15 cellular contexts compared by ENCODE assay signal in genomic region chr16:79918916-79919315, GRCh38.
A peak's percentile ranks its signal among the peaks of the same experiment; 100 is the strongest.
DNase-seq lines count a peak whose midpoint lies in the region; ATAC-seq and TF ChIP-seq lines count a peak whose summit lies in the region.
"Had no signal": no experiment of that assay in that cellular context is flagged by ENCODE, and none has a peak within 500 bp of the region (broad histone marks: within the 10 kb centered on the region; RNA-seq: fewer than 3 reads in every experiment).

No MANE protein-coding gene starts in this region.

- H3K4me1 Mint-ChIP-seq in WTC11 (peaks cover 24% of the 10 kb centered on the region), neural progenitor cell (peaks cover 12% of the 10 kb centered on the region)

- H3K79me2 ChIP-seq in Loucy (ENCODE audit: insufficient read depth, low read length) (no peaks in the 10 kb centered on the region), neural progenitor cell (ENCODE audit: low read depth) (no peaks in the 10 kb centered on the region)

- H3K4me3 ChIP-seq in Loucy (ENCODE audit: low read length, poor library complexity, severe bottlenecking): no peak overlapping the region
- no peak overlapping the region for H3K4me3 ChIP-seq in neural progenitor cell
- H3K4me3 ChIP-seq: A549, GM23248 had no signal

- H3K36me3 ChIP-seq in Loucy (ENCODE audit: insufficient read depth, low read length) (no peaks in the 10 kb centered on the region), neural progenitor cell (no peaks in the 10 kb centered on the region)
- H3K36me3 ChIP-seq: BE2C had no signal

- TF ChIP-seq CTCF in Loucy (conservative IDR thresholded peaks at IDR 0.05; ENCODE audit: low read length) (no peak), WTC11 (IDR thresholded peaks at IDR 0.05) (no peak), neural progenitor cell (IDR thresholded peaks at IDR 0.05) (no peak)

- H2AFZ ChIP-seq in Loucy (ENCODE audit: low read length): peak overlapping the region; percentile 13; the same call in 1 of the 2 replicates
- peak overlapping the region; percentile 3 for H2AFZ ChIP-seq in neural progenitor cell (replicated peaks)
- H2AFZ ChIP-seq: GM23248 had no signal

- no peak for DNase-seq in WTC11 (ENCODE audit: low spot score)
- DNase-seq in neural progenitor cell (ENCODE audit: low spot score): peak; percentile 13
- no peak for DNase-seq in NCI-H446 treated with DMSO at 0.1 percent for 48 hours (lab: John Stamatoyannopoulos, UW)
- DNase-seq in NCI-H2029 (lab: John Stamatoyannopoulos, UW): no peak
- DNase-seq in stimulated activated CD4-positive, alpha-beta T cell treated with anti-CD3 and anti-CD28 coated beads, Interleukin-1b, Interleukin-23, amount 100 ng/mL, for 48 hours: no peak
- DNase-seq: BE2C; CD4-positive, alpha-beta memory T cell; DMS79; GM23248; H9; IMR-90 had no signal

- H3K27me3 ChIP-seq in Loucy (ENCODE audit: insufficient read depth, low read length, poor library complexity, severe bottlenecking) (no peaks in the 10 kb centered on the region), neural progenitor cell (no peaks in the 10 kb centered on the region)
- H3K27me3 ChIP-seq: BE2C had no signal

- H4K20me1 ChIP-seq in Loucy (ENCODE audit: insufficient read depth, low read length, poor library complexity, severe bottlenecking) (no peaks in the 10 kb centered on the region), neural progenitor cell (ENCODE audit: low read depth) (no peaks in the 10 kb centered on the region)

- H3K9me3 ChIP-seq in Loucy (ENCODE audit: insufficient read depth, low read depth, low read length): no peaks in the 10 kb centered on the region
- no peaks in the 10 kb centered on the region for H3K9me3 ChIP-seq in neural progenitor cell (ENCODE audit: low read depth)
- H3K9me3 ChIP-seq: A549, BE2C had no signal

- H3K27me3 Mint-ChIP-seq in WTC11 (ENCODE audit: low read depth) (no peaks in the 10 kb centered on the region), neural progenitor cell (ENCODE audit: insufficient read depth, low read depth) (peaks cover 4% of the 10 kb centered on the region)

- H3K27ac ChIP-seq in neural progenitor cell: no peak overlapping the region
- H3K27ac ChIP-seq: A549, C4-2B, GM23248 had no signal

- no peaks in the 10 kb centered on the region for H3K9me2 ChIP-seq in Loucy (replicated peaks; ENCODE audit: low read depth, low read length)

- ATAC-seq in WTC11 (peak; percentile 43), GM21526 (IDR thresholded peaks at IDR 0.05; ENCODE audit: low FRiP score, unreplicated experiment) (no peak)
- ATAC-seq: A549 had no signal

- CTCF ChIA-PET in WTC11 (lab: Charles Lee): no interaction called here

- no peaks in the 10 kb centered on the region for H3K36me3 Mint-ChIP-seq in WTC11
- no peaks in the 10 kb centered on the region for H3K36me3 Mint-ChIP-seq in neural progenitor cell
- H3K36me3 Mint-ChIP-seq: CD4-positive, alpha-beta memory T cell had no signal

- H3K27ac Mint-ChIP-seq in WTC11 (0 out of 2 replicates have a peak overlapping the region, but pooled peaks have one; percentile 8), neural progenitor cell (no peak overlapping the region)

- H3K4me2 ChIP-seq in Loucy (ENCODE audit: low read depth, low read length, poor library complexity, severe bottlenecking) (no peak overlapping the region), neural progenitor cell (peak overlapping the region; percentile 28)
- H3K4me2 ChIP-seq: A549 had no signal

- H3K4me1 ChIP-seq in Loucy (ENCODE audit: insufficient read depth, low read length, poor library complexity, severe bottlenecking) (no peaks in the 10 kb centered on the region), neural progenitor cell (peaks cover 11% of the 10 kb centered on the region)
- H3K4me1 ChIP-seq: BE2C had no signal

- H3K9me3 Mint-ChIP-seq in WTC11 (0 out of 2 replicates have a peak, but pooled peaks cover 3% of the 10 kb centered on the region), neural progenitor cell (no peaks in the 10 kb centered on the region)
- H3K9me3 Mint-ChIP-seq: CD4-positive, alpha-beta memory T cell; H9 had no signal

- H3K9ac ChIP-seq in Loucy (ENCODE audit: low read depth, low read length, poor library complexity, severe bottlenecking) (no peak overlapping the region), neural progenitor cell (no peak overlapping the region)
- H3K9ac ChIP-seq: GM23248 had no signal

- POLR2A ChIA-PET in WTC11 (lab: Charles Lee): no interaction called here

- H3F3A ChIP-seq in Loucy (ENCODE audit: low read depth) (no peaks in the 10 kb centered on the region), neural progenitor cell (ENCODE audit: low read depth) (peaks cover 3% of the 10 kb centered on the region)

- H3K4me3 Mint-ChIP-seq in WTC11: no peak overlapping the region
- no peak overlapping the region for H3K4me3 Mint-ChIP-seq in neural progenitor cell
- H3K4me3 Mint-ChIP-seq: H9 had no signal

TF ChIP-seq in WTC11, 78 proteins besides CTCF, POLR2A, EP300 and RAD21:
- TF ChIP-seq ERG (CRISPR knock-in tag; IDR thresholded peaks at IDR 0.05) (no peak), NFATC4 (CRISPR knock-in tag; IDR thresholded peaks at IDR 0.05) (no peak), ZNF317 (CRISPR knock-in tag; IDR thresholded peaks at IDR 0.05; ENCODE audit: borderline replicate concordance, low read depth) (no peak), FOXJ3 (CRISPR knock-in tag; IDR thresholded peaks at IDR 0.05; ENCODE audit: borderline replicate concordance) (no peak), FOXK1 (CRISPR knock-in tag; IDR thresholded peaks at IDR 0.05) (no peak), HMGA2 (CRISPR knock-in tag; IDR thresholded peaks at IDR 0.05) (no peak)
